ENCODE assay signal across 16 cellular contexts in genomic region chr9:3161912-3162311, GRCh38.
DNase-seq lines count a peak whose midpoint lies in the region; ATAC-seq, FAIRE-seq and TF ChIP-seq lines count a peak whose summit lies in the region.
"Had no signal": no experiment of that assay in that cellular context is flagged by ENCODE, and none has a peak within 500 bp of the region (broad histone marks: within the 10 kb centered on the region; RNA-seq: fewer than 3 reads in every experiment).

No MANE protein-coding gene starts in this region.

- H3K9me3 ChIP-seq in HepG2 (ENCODE audit: low read length) (no peaks in the 10 kb centered on the region), right lobe of liver (no peaks in the 10 kb centered on the region), K562 (replicated peaks; ENCODE audit: control insufficient read depth, insufficient read depth, low read depth, low read length) (no peaks in the 10 kb centered on the region)

- DNase-seq in HepG2 (ENCODE audit: low spot score) (no peak), right lobe of liver (no peak), NCI-H524 treated with DMSO at 0.1 percent for 48 hours (lab: John Stamatoyannopoulos, UW) (peak; percentile 67), K562 (ENCODE audit: extremely low read depth in 1 of 4, low spot score in 3 of 4) (no peak), NCI-H1436 (lab: John Stamatoyannopoulos, UW) (no peak), NCI-H146 (lab: John Stamatoyannopoulos, UW) (no peak), NCI-H226 (no peak)
- DNase-seq: CD8-positive, alpha-beta T cell; COR-L47; H9; HFFc6; KBM-7 had no signal

- TF ChIP-seq CTCF in HepG2 (CRISPR knock-in tag; IDR thresholded peaks at IDR 0.05) (no peak), right lobe of liver (IDR thresholded peaks at IDR 0.05) (no peak), K562 (IDR thresholded peaks at IDR 0.05 in 2 of 3, conservative IDR thresholded peaks at IDR 0.05 in 1 of 3; ENCODE audit: insufficient read depth in 2 of 3, low read depth in 1 of 3, low read length in 3 of 3) (no peak)

- CTCF ChIA-PET in HepG2 (lab: Yijun Ruan, JAX; ENCODE audit: low intra/inter-chr PET ratio, low total read pairs): no interaction called here
- CTCF ChIA-PET in K562 (lab: Yijun Ruan, JAX; ENCODE audit: low intra/inter-chr PET ratio): no interaction called here

- intact Hi-C loops in HepG2 (cut with micrococcal nuclease; ENCODE audit: unreplicated experiment): no loop called here
- intact Hi-C loops in right lobe of liver (cut with DNase I): no loop called here
- intact Hi-C loops in K562 (cut with micrococcal nuclease): no loop called here

- H4K20me1 ChIP-seq in HepG2 (ENCODE audit: insufficient read depth, low read length): no peaks in the 10 kb centered on the region
- H4K20me1 ChIP-seq in K562 (replicated peaks; ENCODE audit: control insufficient read depth, insufficient read depth, low read length): no peaks in the 10 kb centered on the region

- POLR2A ChIA-PET in HepG2 (lab: Yijun Ruan, JAX): no interaction called here
- POLR2A ChIA-PET in K562 (lab: Yijun Ruan, JAX): no interaction called here

- H3K4me3 ChIP-seq in HepG2 (replicated peaks in 1 of 3; ENCODE audit: insufficient read depth in 1 of 3, low read depth in 2 of 3, low read length in 3 of 3) (no peak overlapping the region), right lobe of liver (no peak overlapping the region), K562 (no peak overlapping the region)
- H3K4me3 ChIP-seq: GM23338 had no signal

- TF ChIP-seq RAD21 in HepG2 (CRISPR knock-in tag; IDR thresholded peaks at IDR 0.05) (no peak), K562 (CRISPR knock-in tag; conservative IDR thresholded peaks at IDR 0.05 in 1 of 2, IDR thresholded peaks at IDR 0.05 in 1 of 2) (no peak)

- H3K4me1 ChIP-seq in HepG2 (ENCODE audit: insufficient read depth, low read length) (no peaks in the 10 kb centered on the region; the same call in 1 of the 2 replicates), right lobe of liver (no peaks in the 10 kb centered on the region), K562 (replicated peaks in 1 of 2; ENCODE audit: control insufficient read depth in 2 of 2, insufficient read depth in 2 of 2, low read length in 2 of 2) (no peaks in the 10 kb centered on the region)

- FAIRE-seq in HepG2 (lab: Jason Lieb, UNC) (no peak), K562 (lab: Jason Lieb, UNC) (no peak)
- FAIRE-seq: A204.1, GM18507 had no signal

- H3K4me2 ChIP-seq in HepG2 (ENCODE audit: low read depth, low read length): no peak overlapping the region
- no peak overlapping the region for H3K4me2 ChIP-seq in K562 (ENCODE audit: insufficient read depth, low read length)
- H3K4me2 ChIP-seq: GM23338 had no signal

- TF ChIP-seq POLR2A in HepG2 (IDR thresholded peaks at IDR 0.05; ENCODE audit: insufficient read depth in 1 of 2, low read depth in 2 of 2, low read length in 2 of 2): no peak
- TF ChIP-seq POLR2A in right lobe of liver (IDR thresholded peaks at IDR 0.05): no peak
- TF ChIP-seq POLR2A in K562 (conservative IDR thresholded peaks at IDR 0.05): no peak

- no peak overlapping the region for H2AFZ ChIP-seq in HepG2 (ENCODE audit: low read length)
- H2AFZ ChIP-seq in K562 (ENCODE audit: low read depth, low read length): no peak overlapping the region
- H2AFZ ChIP-seq: GM23338 had no signal

- no peaks in the 10 kb centered on the region for H3K9me1 ChIP-seq in K562 (ENCODE audit: control insufficient read depth, insufficient read depth, low read length)

- ATAC-seq in HepG2: no peak
- no peak for ATAC-seq in right lobe of liver
- ATAC-seq in K562: no peak
- ATAC-seq: CD8-positive, alpha-beta T cell; GM23338 had no signal

- H3K27me3 ChIP-seq in HepG2 (ENCODE audit: control insufficient read depth in 1 of 2, insufficient read depth in 2 of 2, low read length in 2 of 2): no peaks in the 10 kb centered on the region
- no peaks in the 10 kb centered on the region for H3K27me3 ChIP-seq in right lobe of liver
- no peaks in the 10 kb centered on the region for H3K27me3 ChIP-seq in K562 (ENCODE audit: control insufficient read depth in 2 of 2, insufficient read depth in 2 of 2, low read length in 2 of 2)

- no peaks in the 10 kb centered on the region for H3K79me2 ChIP-seq in HepG2 (ENCODE audit: insufficient read depth, low read length)
- H3K79me2 ChIP-seq in K562 (ENCODE audit: control insufficient read depth, insufficient read depth, low read length): no peaks in the 10 kb centered on the region

- BruUV-seq in HepG2 (replicated peaks; lab: Mats Ljungman, UMichigan): no TSS peak
- no TSS peak for BruUV-seq in K562 (replicated peaks; lab: Mats Ljungman, UMichigan)

- H3K27ac ChIP-seq in HepG2 (ENCODE audit: extremely low read length, insufficient read depth, low read length) (no peak overlapping the region), right lobe of liver (no peak overlapping the region), K562 (ENCODE audit: extremely low read depth, low read depth, low read length) (no peak overlapping the region)
- H3K27ac ChIP-seq: HL-60 had no signal

- H3K9ac ChIP-seq in HepG2 (ENCODE audit: insufficient read depth, low read depth, low read length) (no peak overlapping the region), K562 (ENCODE audit: insufficient read depth in 1 of 2, low read depth in 2 of 2, low read length in 2 of 2) (no peak overlapping the region)

- in situ Hi-C loops in HepG2 (cut with HindIII; ENCODE audit: extremely low pct_ligation_motif_present, low pct_unique_long_range_greater_than_20kb): no loop called here
- in situ Hi-C loops in K562 (cut with MboI): no loop called here

- TF ChIP-seq EP300 in HepG2 (IDR thresholded peaks at IDR 0.05; ENCODE audit: low read depth in 2 of 2, low read length in 2 of 2) (no peak), HepG2 (CRISPR knock-in tag; IDR thresholded peaks at IDR 0.05; ENCODE audit: borderline replicate concordance) (no peak), K562 (IDR thresholded peaks at IDR 0.05; ENCODE audit: low read length) (no peak)

- 25% methylated on average over 1 of the region's 1 CpG for WGBS in HepG2 (ENCODE audit: low lambda C conversion rate)
- 53% methylated on average over 1 of the region's 1 CpG for WGBS in right lobe of liver (ENCODE audit: insufficient coverage, low coverage, low lambda C conversion rate, missing lambda C conversion rate)
- 0% methylated on average over 1 of the region's 1 CpG for WGBS in K562 (ENCODE audit: insufficient coverage, low coverage, missing lambda C conversion rate)

- no peaks in the 10 kb centered on the region for H3K36me3 ChIP-seq in HepG2 (replicated peaks in 1 of 2; ENCODE audit: control insufficient read depth in 1 of 2, insufficient read depth in 2 of 2, low read length in 2 of 2)
- H3K36me3 ChIP-seq in right lobe of liver: no peaks in the 10 kb centered on the region
- no peaks in the 10 kb centered on the region for H3K36me3 ChIP-seq in K562 (ENCODE audit: control insufficient read depth, insufficient read depth, low read length)

TF ChIP-seq in HepG2, 621 proteins besides CTCF, POLR2A, EP300 and RAD21 (continues in another document):
- TF ChIP-seq TFDP1 (CRISPR knock-in tag; IDR thresholded peaks at IDR 0.05; ENCODE audit: borderline replicate concordance) (no peak), SRF (IDR thresholded peaks at IDR 0.05; ENCODE audit: low read depth, low read length) (peak; percentile 99), ZFP36 (IDR thresholded peaks at IDR 0.05; ENCODE audit: borderline replicate concordance, low read depth, low read length, partially characterized antibody) (peak; percentile 37)
- TF ChIP-seq, protein P1, sequence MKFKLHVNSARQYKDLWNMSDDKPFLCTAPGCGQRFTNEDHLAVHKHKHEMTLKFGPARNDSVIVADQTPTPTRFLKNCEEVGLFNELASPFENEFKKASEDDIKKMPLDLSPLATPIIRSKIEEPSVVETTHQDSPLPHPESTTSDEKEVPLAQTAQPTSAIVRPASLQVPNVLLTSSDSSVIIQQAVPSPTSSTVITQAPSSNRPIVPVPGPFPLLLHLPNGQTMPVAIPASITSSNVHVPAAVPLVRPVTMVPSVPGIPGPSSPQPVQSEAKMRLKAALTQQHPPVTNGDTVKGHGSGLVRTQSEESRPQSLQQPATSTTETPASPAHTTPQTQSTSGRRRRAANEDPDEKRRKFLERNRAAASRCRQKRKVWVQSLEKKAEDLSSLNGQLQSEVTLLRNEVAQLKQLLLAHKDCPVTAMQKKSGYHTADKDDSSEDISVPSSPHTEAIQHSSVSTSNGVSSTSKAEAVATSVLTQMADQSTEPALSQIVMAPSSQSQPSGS (CRISPR knock-in tag; IDR thresholded peaks at IDR 0.05): no peak

TF ChIP-seq in K562, 482 proteins besides CTCF, POLR2A, EP300 and RAD21:
- no peak for TF ChIP-seq TGIF2 (CRISPR knock-in tag; IDR thresholded peaks at IDR 0.05)
- TF ChIP-seq PPARD (CRISPR knock-in tag; IDR thresholded peaks at IDR 0.05): no peak
- TF ChIP-seq, protein P2, sequence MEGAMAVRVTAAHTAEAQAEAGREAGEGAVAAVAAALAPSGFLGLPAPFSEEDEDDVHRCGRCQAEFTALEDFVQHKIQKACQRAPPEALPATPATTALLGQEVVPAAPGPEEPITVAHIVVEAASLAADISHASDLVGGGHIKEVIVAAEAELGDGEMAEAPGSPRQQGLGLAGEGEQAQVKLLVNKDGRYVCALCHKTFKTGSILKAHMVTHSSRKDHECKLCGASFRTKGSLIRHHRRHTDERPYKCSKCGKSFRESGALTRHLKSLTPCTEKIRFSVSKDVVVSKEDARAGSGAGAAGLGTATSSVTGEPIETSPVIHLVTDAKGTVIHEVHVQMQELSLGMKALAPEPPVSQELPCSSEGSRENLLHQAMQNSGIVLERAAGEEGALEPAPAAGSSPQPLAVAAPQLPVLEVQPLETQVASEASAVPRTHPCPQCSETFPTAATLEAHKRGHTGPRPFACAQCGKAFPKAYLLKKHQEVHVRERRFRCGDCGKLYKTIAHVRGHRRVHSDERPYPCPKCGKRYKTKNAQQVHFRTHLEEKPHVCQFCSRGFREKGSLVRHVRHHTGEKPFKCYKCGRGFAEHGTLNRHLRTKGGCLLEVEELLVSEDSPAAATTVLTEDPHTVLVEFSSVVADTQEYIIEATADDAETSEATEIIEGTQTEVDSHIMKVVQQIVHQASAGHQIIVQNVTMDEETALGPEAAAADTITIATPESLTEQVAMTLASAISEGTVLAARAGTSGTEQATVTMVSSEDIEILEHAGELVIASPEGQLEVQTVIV (CRISPR knock-in tag; IDR thresholded peaks at IDR 0.05; ENCODE audit: borderline replicate concordance): no peak
- no peak for TF ChIP-seq RBBP5 (IDR thresholded peaks at IDR 0.05; ENCODE audit: borderline replicate concordance, insufficient read depth, low read length, poor library complexity, severe bottlenecking)
- no peak for TF ChIP-seq SMC3 (conservative IDR thresholded peaks at IDR 0.05; ENCODE audit: insufficient read depth, low read depth, low read length)
- TF ChIP-seq SRF (CRISPR knock-in tag; IDR thresholded peaks at IDR 0.05): peak; percentile 79 to 97; a peak in 3 of 4 replicates
- TF ChIP-seq TRIM28 (IDR thresholded peaks at IDR 0.05): no peak
- TF ChIP-seq ZFP36 (IDR thresholded peaks at IDR 0.05; ENCODE audit: low read depth, low read length, partially characterized antibody): peak; percentile 83
TF ChIP-seq in K562: peak in this region for 2.

Comparison
In these comparisons a context has a peak if more than half of its experiments do, and no peak if none do; other contexts are left out.
1. Of the 241 proteins assayed by ChIP-seq in both HepG2 and K562: peak only in HepG2: none; only in K562: none; in both: SRF and ZFP36; in neither: 238; mixed calls (peak in some experiments, not most) for 1.